Comparison of ENCODE assay signal across 14 cellular contexts in genomic region chr11:75263944-75264349, GRCh38. TPM values are rescaled to one million over a fixed set of nuclear protein-coding genes. Genes with fewer than 3 reads are reported as not detected.
DNase-seq lines count a peak whose midpoint lies in the region; ATAC-seq, FAIRE-seq and TF ChIP-seq lines count a peak whose summit lies in the region.
"Had no signal": no experiment of that assay in that cellular context is flagged by ENCODE, and none has a peak within 500 bp of the region (broad histone marks: within the 10 kb centered on the region; RNA-seq: fewer than 3 reads in every experiment).

No MANE protein-coding gene starts in this region.

- H3K9me3 ChIP-seq in BLaER1 (no peaks in the 10 kb centered on the region), esophagus squamous epithelium (no peaks in the 10 kb centered on the region)
- H3K9me3 ChIP-seq: adrenal gland, esophagus muscularis mucosa had no signal

- H3K27me3 Mint-ChIP-seq in activated naive CD8-positive, alpha-beta T cell treated with anti-CD3 and anti-CD28 coated beads for 36 hours, result no peaks in the 10 kb centered on the region
- no peaks in the 10 kb centered on the region for H3K27me3 Mint-ChIP-seq in memory B cell
- H3K27me3 Mint-ChIP-seq: stimulated activated naive CD8-positive, alpha-beta T cell treated with anti-CD3 and anti-CD28 coated beads, Interleukin-15, Interleukin-2, amounts not matched to agents 100 ng/mL and 50 ng/mL, for 24 hours had no signal

- no peaks in the 10 kb centered on the region for H4K20me1 ChIP-seq in BLaER1

- H3K27me3 ChIP-seq in BLaER1 (no peaks in the 10 kb centered on the region), esophagus squamous epithelium (no peaks in the 10 kb centered on the region)
- H3K27me3 ChIP-seq: adrenal gland, esophagus muscularis mucosa had no signal

- no peaks in the 10 kb centered on the region for H3K9me3 Mint-ChIP-seq in activated naive CD8-positive, alpha-beta T cell treated with anti-CD3 and anti-CD28 coated beads for 36 hours
- H3K9me3 Mint-ChIP-seq in memory B cell, result no peaks in the 10 kb centered on the region
- H3K9me3 Mint-ChIP-seq: stimulated activated naive CD8-positive, alpha-beta T cell treated with anti-CD3 and anti-CD28 coated beads, Interleukin-15, Interleukin-2, amounts not matched to agents 100 ng/mL and 50 ng/mL, for 24 hours had no signal

- H3K4me3 Mint-ChIP-seq in activated naive CD8-positive, alpha-beta T cell treated with anti-CD3 and anti-CD28 coated beads for 36 hours, result no peak overlapping the region
- no peak overlapping the region for H3K4me3 Mint-ChIP-seq in memory B cell
- H3K4me3 Mint-ChIP-seq: stimulated activated naive CD8-positive, alpha-beta T cell treated with anti-CD3 and anti-CD28 coated beads, Interleukin-15, Interleukin-2, amounts not matched to agents 100 ng/mL and 50 ng/mL, for 24 hours had no signal

- intact Hi-C loops in esophagus squamous epithelium (cut with DNase I), result no loop called here

- H3K36me3 ChIP-seq in BLaER1, result peaks cover 30% of the 10 kb centered on the region
- H3K36me3 ChIP-seq in esophagus squamous epithelium, result peaks cover 0 to 29% (median 0%) of the 10 kb centered on the region in 3 donors

- H3K27ac ChIP-seq in BLaER1 (no peak overlapping the region), esophagus squamous epithelium (peak overlapping the region in 1 of 4 donors; percentile 60)
- H3K27ac ChIP-seq: adrenal gland had no signal

- TF ChIP-seq POLR2A in esophagus squamous epithelium (IDR thresholded peaks at IDR 0.05) (no peak), H54 (IDR thresholded peaks at IDR 0.05; ENCODE audit: low read depth, low read length) (no peak)

- no peak for TF ChIP-seq CTCF in esophagus squamous epithelium (IDR thresholded peaks at IDR 0.05)

- ATAC-seq in memory B cell (ENCODE audit: low read depth), result peak; percentile 58

- peak overlapping the region; percentile 32 for H3K27ac Mint-ChIP-seq in activated naive CD8-positive, alpha-beta T cell treated with anti-CD3 and anti-CD28 coated beads for 36 hours
- H3K27ac Mint-ChIP-seq in memory B cell, result peak overlapping the region; percentile 11
- H3K27ac Mint-ChIP-seq: stimulated activated naive CD8-positive, alpha-beta T cell treated with anti-CD3 and anti-CD28 coated beads, Interleukin-15, Interleukin-2, amounts not matched to agents 100 ng/mL and 50 ng/mL, for 24 hours had no signal

- H3K4me1 Mint-ChIP-seq in activated naive CD8-positive, alpha-beta T cell treated with anti-CD3 and anti-CD28 coated beads for 36 hours, result peaks cover 35% of the 10 kb centered on the region
- H3K4me1 Mint-ChIP-seq in memory B cell, result peaks cover 37% of the 10 kb centered on the region

- DNase-seq in HK-2 (ENCODE audit: unreplicated experiment) (peak; percentile 21), memory B cell (ENCODE audit: low spot score in 2 of 2) (no peak), AG08396 (ENCODE audit: low spot score) (no peak), esophagus squamous epithelium (lab: John Stamatoyannopoulos, UW) (no peak), H54 (ENCODE audit: insufficient read length, low spot score) (no peak), NCI-H2107 treated with DMSO at 0.1 percent for 48 hours (lab: John Stamatoyannopoulos, UW; ENCODE audit: unreplicated experiment) (no peak)
- no peak for DNase-seq in activated naive CD8-positive, alpha-beta T cell treated with anti-CD3 and anti-CD28 coated beads for 36 hours
- DNase-seq: EL, KBM-7 had no signal

- H3K4me3 ChIP-seq in BLaER1 (no peak overlapping the region), esophagus squamous epithelium (no peak overlapping the region)
- H3K4me3 ChIP-seq: adrenal gland, esophagus muscularis mucosa had no signal

- H3K4me1 ChIP-seq in BLaER1 (peaks cover 56% of the 10 kb centered on the region), esophagus squamous epithelium (peaks cover 0 to 37% (median 0%) of the 10 kb centered on the region in 3 donors)
- H3K4me1 ChIP-seq: adrenal gland had no signal

- H3K9ac ChIP-seq in BLaER1, result 0 out of 2 replicates have a peak overlapping the region, but pooled peaks have one; percentile 9

- H3K36me3 Mint-ChIP-seq in activated naive CD8-positive, alpha-beta T cell treated with anti-CD3 and anti-CD28 coated beads for 36 hours, result peaks cover 2% of the 10 kb centered on the region
- H3K36me3 Mint-ChIP-seq in memory B cell, result no peaks in the 10 kb centered on the region

- 48 to 64% methylated on average over 3 to 4 of the region's 4 CpGs for WGBS in esophagus squamous epithelium, 2 donors

- H3K4me2 ChIP-seq in BLaER1, result peak overlapping the region; percentile 43

- no peak for FAIRE-seq in H54 (lab: Jason Lieb, UNC)

RNA-seq across cellular contexts. Expression of gene TPBGL, which starts 23.4 kb away (rescaled TPM):
- under 1 TPM; 0.20 to 0.45 TPM for total RNA-seq in activated naive CD8-positive, alpha-beta T cell treated with anti-CD3 and anti-CD28 coated beads for 36 hours
- total RNA-seq in esophagus squamous epithelium, result under 1 TPM in 1 of 4 donors, not detected in 3; 0.09 TPM
- total RNA-seq: skeletal muscle tissue had no signal
